ENCODE assay signal across 8 cellular contexts in the genomic region with DNA sequence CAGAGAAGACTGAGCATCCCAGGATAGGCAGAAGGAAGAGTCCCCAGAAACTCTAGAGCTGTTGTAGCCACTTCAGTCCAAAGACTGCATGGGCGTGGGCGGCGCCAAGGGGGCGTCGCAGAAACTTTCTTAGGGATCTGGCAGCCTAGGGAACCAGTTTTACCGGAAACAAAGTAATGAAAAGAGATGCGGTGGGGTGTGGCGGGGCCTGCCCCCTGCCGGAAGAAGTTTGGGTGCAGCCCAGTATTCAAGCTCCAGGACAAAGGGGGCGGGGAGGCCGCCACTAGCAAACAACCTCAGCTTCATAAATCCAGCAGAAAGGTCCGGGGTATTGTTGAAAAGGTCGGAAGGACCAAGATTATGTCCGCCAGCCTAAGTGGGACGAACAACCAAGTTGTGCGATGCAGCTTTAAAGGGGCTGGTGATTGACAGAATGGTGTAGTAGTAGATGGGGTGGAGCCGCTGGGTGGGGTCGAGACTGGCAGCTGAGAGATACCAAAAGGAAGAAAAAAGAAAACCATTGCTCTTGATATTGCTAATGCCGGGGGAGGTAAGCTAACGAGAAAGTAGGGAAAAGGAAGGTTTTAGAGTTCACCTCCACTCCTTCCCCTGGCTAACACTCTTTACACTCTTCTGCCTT.
DNase-seq lines count a peak whose midpoint lies in the region; ATAC-seq and TF ChIP-seq lines count a peak whose summit lies in the region.

No MANE protein-coding gene starts in this region.

- intact Hi-C loops in lower lobe of right lung (cut with DNase I), result no loop called here

- peak; percentile 49 for DNase-seq in DMS79 treated with DMSO at 0.1 percent for 48 hours (lab: John Stamatoyannopoulos, UW)
- DNase-seq in dermis blood vessel endothelial cell, result peak; percentile 36
- DNase-seq in lower lobe of right lung, result peak; percentile 69
- DNase-seq in stimulated activated CD8-positive, alpha-beta memory T cell treated with anti-CD3 and anti-CD28 coated beads, Interleukin-4, amount 100 ng/mL, for 24 hours (ENCODE audit: low read depth), result peak; percentile 10
- DNase-seq in NCI-H2029 treated with DMSO at 0.1 percent for 48 hours (lab: John Stamatoyannopoulos, UW), result no peak

- H3K4me3 ChIP-seq in HUES6 (ENCODE audit: low read depth, low read length) (peak overlapping the region; percentile 78), WI38 (ENCODE audit: low read depth, low read length) (peak overlapping the region; percentile 70), lower lobe of right lung (peak overlapping the region; percentile 64)

- H3K36me3 ChIP-seq in HUES6 (ENCODE audit: control insufficient read depth, insufficient read depth, low read length) (no peaks in the 10 kb centered on the region), lower lobe of right lung (no peaks in the 10 kb centered on the region)

- H3K27ac ChIP-seq in HUES6 (ENCODE audit: low read depth, low read length) (peak overlapping the region; percentile 55; the same call in 1 of the 2 replicates), lower lobe of right lung (peak overlapping the region; percentile 74)

- peak overlapping the region; percentile 66 for H3K9ac ChIP-seq in HUES6 (ENCODE audit: low read length)

- no peaks in the 10 kb centered on the region for H3K27me3 ChIP-seq in HUES6 (ENCODE audit: control insufficient read depth, insufficient read depth, low read length)
- H3K27me3 ChIP-seq in lower lobe of right lung (ENCODE audit: low read depth), result no peaks in the 10 kb centered on the region

- H3K9me3 ChIP-seq in HUES6 (ENCODE audit: control insufficient read depth, insufficient read depth, low read depth, low read length) (peaks cover 24% of the 10 kb centered on the region), lower lobe of right lung (no peaks in the 10 kb centered on the region)

- H3K4me1 ChIP-seq in HUES6 (ENCODE audit: control insufficient read depth, insufficient read depth, low read length), result peaks cover 18% of the 10 kb centered on the region; the same call in 1 of the 2 replicates
- H3K4me1 ChIP-seq in lower lobe of right lung, result no peaks in the 10 kb centered on the region

- peak; percentile 50 for TF ChIP-seq CTCF in WI38 (IDR thresholded peaks at IDR 0.05; ENCODE audit: low read depth, low read length)
- TF ChIP-seq CTCF in lower lobe of right lung (IDR thresholded peaks at IDR 0.05), result peak; percentile 47

- ATAC-seq in GM21515 (IDR thresholded peaks at IDR 0.05; ENCODE audit: unreplicated experiment) (peak; percentile 88), lower lobe of right lung (peak; percentile 93 to 96)
